Comparison of ENCODE assay signal across 29 cellular contexts in genomic region chr1:63864224-63864623, GRCh38.
DNase-seq lines count a peak whose midpoint lies in the region; ATAC-seq and FAIRE-seq lines count a peak whose summit lies in the region.
"Had no signal": no experiment of that assay in that cellular context is flagged by ENCODE, and none has a peak within 500 bp of the region (broad histone marks: within the 10 kb centered on the region; RNA-seq: fewer than 3 reads in every experiment).

No MANE protein-coding gene starts in this region.

- no peaks in the 10 kb centered on the region for H3K27me3 ChIP-seq in H7 (ENCODE audit: control insufficient read depth, insufficient read depth, low read length)
- H3K27me3 ChIP-seq: BLaER1 treated with 17β-estradiol and CSF1 and Interleukin-3, amounts not matched to agents 10 nM and 100 nM; heart right ventricle; spleen; testis had no signal

- H3K27ac Mint-ChIP-seq in activated CD4-positive, alpha-beta T cell treated with anti-CD3 and anti-CD28 coated beads, Interleukin-2, amount 10 ng/mL, durations not matched to agents 24 days and 14 days: no peak overlapping the region
- H3K27ac Mint-ChIP-seq: activated CD4-positive, alpha-beta T cell treated with anti-CD3 and anti-CD28 coated beads, Interleukin-2, amount 10 ng/mL, durations not matched to agents 7 days and 5 days; activated CD8-positive, alpha-beta memory T cell treated with anti-CD3 and anti-CD28 coated beads, Interleukin-2, amount 10 ng/mL, durations not matched to agents 7 days and 5 days; activated naive CD4-positive, alpha-beta T cell treated with anti-CD3 and anti-CD28 coated beads for 36 hours; activated T-cell treated with anti-CD3 and anti-CD28 coated beads, Interleukin-2, amount 50 U/mL, for 72 hours; dendritic cell treated with granulocyte-macrophage colony-stimulating factor and Interleukin-4, amounts not matched to agents 40 ng/mL and 50 ng/mL, for 4 days; HFFc6; naive thymus-derived CD8-positive, alpha-beta T cell had no signal

- no peaks in the 10 kb centered on the region for H3K9me3 Mint-ChIP-seq in activated CD4-positive, alpha-beta T cell treated with anti-CD3 and anti-CD28 coated beads, Interleukin-2, amount 10 ng/mL, durations not matched to agents 24 days and 14 days
- H3K9me3 Mint-ChIP-seq: activated CD4-positive, alpha-beta T cell treated with anti-CD3 and anti-CD28 coated beads, Interleukin-2, amount 10 ng/mL, durations not matched to agents 7 days and 5 days; activated naive CD4-positive, alpha-beta T cell treated with anti-CD3 and anti-CD28 coated beads for 36 hours; activated T-cell treated with anti-CD3 and anti-CD28 coated beads, Interleukin-2, amount 50 U/mL, for 72 hours; dendritic cell treated with granulocyte-macrophage colony-stimulating factor and Interleukin-4, amounts not matched to agents 40 ng/mL and 50 ng/mL, for 4 days; HFFc6; naive thymus-derived CD8-positive, alpha-beta T cell had no signal

- no peak overlapping the region for H3K4me3 ChIP-seq in H7 (ENCODE audit: insufficient read depth, low read depth, low read length)
- H3K4me3 ChIP-seq: BLaER1 treated with 17β-estradiol and CSF1 and Interleukin-3, amounts not matched to agents 10 nM and 100 nM; GM12878; heart right ventricle; left ventricle myocardium inferior; SK-N-MC; spleen; testis had no signal

- FAIRE-seq in HTR-8/SVneo (lab: Jason Lieb, UNC): no peak
- FAIRE-seq: GM12878 had no signal

- intact Hi-C loops in activated CD4-positive, alpha-beta T cell treated with anti-CD3 and anti-CD28 coated beads, Interleukin-2, amount 10 ng/mL, durations not matched to agents 24 days and 14 days (cut with micrococcal nuclease): no loop called here

- H3K36me3 Mint-ChIP-seq in activated CD4-positive, alpha-beta T cell treated with anti-CD3 and anti-CD28 coated beads, Interleukin-2, amount 10 ng/mL, durations not matched to agents 24 days and 14 days (ENCODE audit: low read depth): no peaks in the 10 kb centered on the region
- H3K36me3 Mint-ChIP-seq: activated CD8-positive, alpha-beta memory T cell treated with anti-CD3 and anti-CD28 coated beads, Interleukin-2, amount 10 ng/mL, durations not matched to agents 7 days and 5 days; naive thymus-derived CD8-positive, alpha-beta T cell had no signal

- peaks cover 7% of the 10 kb centered on the region for H3K27me3 Mint-ChIP-seq in activated CD4-positive, alpha-beta T cell treated with anti-CD3 and anti-CD28 coated beads, Interleukin-2, amount 10 ng/mL, durations not matched to agents 24 days and 14 days
- H3K27me3 Mint-ChIP-seq: dendritic cell treated with granulocyte-macrophage colony-stimulating factor and Interleukin-4, amounts not matched to agents 40 ng/mL and 50 ng/mL, for 4 days had no signal

- no peak overlapping the region for H3K4me3 Mint-ChIP-seq in activated CD4-positive, alpha-beta T cell treated with anti-CD3 and anti-CD28 coated beads, Interleukin-2, amount 10 ng/mL, durations not matched to agents 24 days and 14 days
- H3K4me3 Mint-ChIP-seq: activated CD4-positive, alpha-beta T cell treated with anti-CD3 and anti-CD28 coated beads, Interleukin-2, amount 10 ng/mL, durations not matched to agents 7 days and 5 days; activated CD8-positive, alpha-beta memory T cell treated with anti-CD3 and anti-CD28 coated beads, Interleukin-2, amount 10 ng/mL, durations not matched to agents 7 days and 5 days; activated naive CD4-positive, alpha-beta T cell treated with anti-CD3 and anti-CD28 coated beads for 36 hours; activated T-cell treated with anti-CD3 and anti-CD28 coated beads, Interleukin-2, amount 50 U/mL, for 72 hours; dendritic cell treated with granulocyte-macrophage colony-stimulating factor and Interleukin-4, amounts not matched to agents 40 ng/mL and 50 ng/mL, for 4 days; HFFc6; naive thymus-derived CD8-positive, alpha-beta T cell had no signal

- peak; percentile 25 for DNase-seq in H4 (ENCODE audit: low spot score)
- DNase-seq in NCI-H446 treated with DMSO at 0.1 percent for 48 hours (lab: John Stamatoyannopoulos, UW): peak; percentile 36
- DNase-seq in cerebellar cortex (ENCODE audit: low spot score): peak; percentile 12
- peak; percentile 14 for DNase-seq in left kidney (ENCODE audit: low read depth, low spot score)
- DNase-seq in activated CD4-positive, alpha-beta T cell treated with anti-CD3 and anti-CD28 coated beads, Interleukin-2, amount 10 ng/mL, durations not matched to agents 24 days and 14 days: no peak
- DNase-seq in H7: no peak
- no peak for DNase-seq in HTR-8/SVneo (ENCODE audit: insufficient read length, low spot score)
- DNase-seq: activated CD4-positive, alpha-beta T cell treated with anti-CD3 and anti-CD28 coated beads, Interleukin-2, amount 10 ng/mL, durations not matched to agents 7 days and 5 days; activated CD8-positive, alpha-beta memory T cell treated with anti-CD3 and anti-CD28 coated beads, Interleukin-2, amount 10 ng/mL, durations not matched to agents 7 days and 5 days; activated naive CD4-positive, alpha-beta T cell treated with anti-CD3 and anti-CD28 coated beads for 36 hours; activated T-cell treated with anti-CD3 and anti-CD28 coated beads, Interleukin-2, amount 50 U/mL, for 72 hours; COR-L47; heart right ventricle; HFFc6; left ventricle myocardium inferior; MM.1S; naive thymus-derived CD8-positive, alpha-beta T cell; NCI-H1436; NCI-H526; spleen; stimulated activated CD4-positive, alpha-beta T cell treated with anti-CD3 and anti-CD28 coated beads, Interleukin-2, amount 100 ng/mL, for 48 hours; stimulated activated naive CD4-positive, alpha-beta T cell; T-helper 2 cell; testis had no signal

- no peaks in the 10 kb centered on the region for H3K4me1 Mint-ChIP-seq in activated CD4-positive, alpha-beta T cell treated with anti-CD3 and anti-CD28 coated beads, Interleukin-2, amount 10 ng/mL, durations not matched to agents 24 days and 14 days
- H3K4me1 Mint-ChIP-seq: activated CD4-positive, alpha-beta T cell treated with anti-CD3 and anti-CD28 coated beads, Interleukin-2, amount 10 ng/mL, durations not matched to agents 7 days and 5 days; activated CD8-positive, alpha-beta memory T cell treated with anti-CD3 and anti-CD28 coated beads, Interleukin-2, amount 10 ng/mL, durations not matched to agents 7 days and 5 days; naive thymus-derived CD8-positive, alpha-beta T cell had no signal

- no peak for ATAC-seq in HG03045 (IDR thresholded peaks at IDR 0.05; ENCODE audit: unreplicated experiment)
- ATAC-seq: activated CD8-positive, alpha-beta memory T cell treated with anti-CD3 and anti-CD28 coated beads, Interleukin-2, amount 10 ng/mL, durations not matched to agents 7 days and 5 days; activated T-cell treated with anti-CD3 and anti-CD28 coated beads, Interleukin-2, amount 50 U/mL, for 72 hours; GM12878; heart right ventricle; naive thymus-derived CD8-positive, alpha-beta T cell had no signal

- H3K36me3 ChIP-seq in H7 (replicated peaks; ENCODE audit: control insufficient read depth, insufficient read depth, low read length): no peaks in the 10 kb centered on the region
- H3K36me3 ChIP-seq: BLaER1 treated with 17β-estradiol and CSF1 and Interleukin-3, amounts not matched to agents 10 nM and 100 nM; heart right ventricle; left ventricle myocardium inferior; spleen had no signal

Comparison
In these comparisons a context has a peak if more than half of its experiments do, and no peak if none do; other contexts are left out.
1. DNase-seq: peak in H4 (single experiment), NCI-H446 treated with DMSO at 0.1 percent for 48 hours (single experiment), cerebellar cortex (single experiment) and left kidney (single experiment); none in activated CD4-positive, alpha-beta T cell treated with anti-CD3 and anti-CD28 coated beads, Interleukin-2, amount 10 ng/mL, durations not matched to agents 24 days and 14 days (single experiment), H7 (single experiment) and HTR-8/SVneo (single experiment).